In genomic region chr17:34146440-34147043, GRCh38 we compare ENCODE assay signal across 8 cellular contexts.
DNase-seq lines count a peak whose midpoint lies in the region; ATAC-seq, FAIRE-seq and TF ChIP-seq lines count a peak whose summit lies in the region.
"Had no signal": no experiment of that assay in that cellular context is flagged by ENCODE, and none has a peak within 500 bp of the region (broad histone marks: within the 10 kb centered on the region; RNA-seq: fewer than 3 reads in every experiment).

No MANE protein-coding gene starts in this region.

- H3K9me3 ChIP-seq in psoas muscle = no peaks in the 10 kb centered on the region

- peaks cover 0 to 13% (median 2%) of the 10 kb centered on the region in 3 donors for H3K27me3 ChIP-seq in psoas muscle (ENCODE audit: insufficient read depth in 3 of 3, low read length in 2 of 3)

- no peak overlapping the region for H3K4me3 ChIP-seq in psoas muscle
- H3K4me3 ChIP-seq: skin epidermis had no signal

- POLR2A ChIA-PET in activated CD4-positive, alpha-beta memory T cell treated with anti-CD3 and anti-CD28 coated beads for 36 hours (lab: Charles Lee) = no interaction called here

- H3K27ac ChIP-seq in psoas muscle = no peak overlapping the region
- H3K27ac ChIP-seq: skin epidermis had no signal

- ATAC-seq in esophagus mucosa (peak; percentile 84), psoas muscle (no peak), GM18858 (IDR thresholded peaks at IDR 0.05; ENCODE audit: unreplicated experiment) (no peak)

- peak; percentile 11 for TF ChIP-seq CTCF in psoas muscle (IDR thresholded peaks at IDR 0.05)

- no peaks in the 10 kb centered on the region for H3K36me3 ChIP-seq in psoas muscle (ENCODE audit: insufficient read depth in 1 of 2, low read depth in 1 of 2)

- DNase-seq in GM18507 (ENCODE audit: extremely low spot score, insufficient read length, low read depth) (peak; percentile 26), NCI-H2107 (lab: John Stamatoyannopoulos, UW) (peak; percentile 14), psoas muscle (no peak), GOT3 (lab: John Stamatoyannopoulos, UW) (no peak)
- DNase-seq in activated CD4-positive, alpha-beta memory T cell treated with anti-CD3 and anti-CD28 coated beads for 36 hours = peak; percentile 74

- no peaks in the 10 kb centered on the region for H3K4me1 ChIP-seq in psoas muscle

- WGBS in psoas muscle, 3 donors = 40 to 46% (median 45%) methylated on average over 5 of the region's 5 CpGs

- H3K4me3 Mint-ChIP-seq in activated CD4-positive, alpha-beta memory T cell treated with anti-CD3 and anti-CD28 coated beads for 36 hours = no peak overlapping the region

- H3K27me3 Mint-ChIP-seq in activated CD4-positive, alpha-beta memory T cell treated with anti-CD3 and anti-CD28 coated beads for 36 hours = peaks cover 2% of the 10 kb centered on the region

- intact Hi-C loops in activated CD4-positive, alpha-beta memory T cell treated with anti-CD3 and anti-CD28 coated beads for 36 hours (cut with micrococcal nuclease) = loop anchor here (1.0 kb wide), 1 partner anchor 367 kb away; no protein-coding TSS in a partner anchor
- intact Hi-C loops in psoas muscle (cut with DNase I) = loop anchor here in 1 of 2 donors (5.0 to 10.0 kb wide), 2 partner anchors 222 to 369 kb away; no protein-coding TSS in a partner anchor

- no peaks in the 10 kb centered on the region for H3K9me3 Mint-ChIP-seq in activated CD4-positive, alpha-beta memory T cell treated with anti-CD3 and anti-CD28 coated beads for 36 hours

- H3K27ac Mint-ChIP-seq in activated CD4-positive, alpha-beta memory T cell treated with anti-CD3 and anti-CD28 coated beads for 36 hours = no peak overlapping the region

- H3K4me1 Mint-ChIP-seq in activated CD4-positive, alpha-beta memory T cell treated with anti-CD3 and anti-CD28 coated beads for 36 hours (ENCODE audit: low read depth) = no peaks in the 10 kb centered on the region

- CTCF ChIA-PET in activated CD4-positive, alpha-beta memory T cell treated with anti-CD3 and anti-CD28 coated beads for 36 hours (lab: Charles Lee) = interaction anchor here (0.6 to 4.8 kb wide), 8 partner anchors 12 to 855 kb away, joined by 3 to 55 read pairs (median 3); no protein-coding TSS in a partner anchor

- peak; percentile 79 for FAIRE-seq in GM18507 (lab: Jason Lieb, UNC)

- no peaks in the 10 kb centered on the region for H3K36me3 Mint-ChIP-seq in activated CD4-positive, alpha-beta memory T cell treated with anti-CD3 and anti-CD28 coated beads for 36 hours

Comparison
In these comparisons a context has a peak if more than half of its experiments do, and no peak if none do; other contexts are left out.
1. DNase-seq: peak in GM18507 (single experiment), NCI-H2107 (single experiment) and activated CD4-positive, alpha-beta memory T cell treated with anti-CD3 and anti-CD28 coated beads for 36 hours (single experiment); none in psoas muscle (0 of 2) and GOT3 (single experiment).